1 cellular context compared by ENCODE assay signal in genomic region chr13:27130223-27131015, GRCh38.
TF ChIP-seq lines count a peak whose summit lies in the region.

No MANE protein-coding gene starts in this region.

TF ChIP-seq in GM12878, 131 proteins besides CTCF, POLR2A, EP300 and RAD21 (continued from another document):
- TF ChIP-seq CEBPZ (IDR thresholded peaks at IDR 0.05; ENCODE audit: low read depth, low read length) (no peak), NR2C2 (IDR thresholded peaks at IDR 0.05; ENCODE audit: borderline replicate concordance, control insufficient read depth, insufficient read length, low read depth) (no peak), NR2F1 (conservative IDR thresholded peaks at IDR 0.05) (no peak), ASH2L (IDR thresholded peaks at IDR 0.05; ENCODE audit: borderline replicate concordance, low read depth) (no peak), RUNX3 (IDR thresholded peaks at IDR 0.05; ENCODE audit: low read length) (peak; percentile 48; the same call in 1 of the 2 replicates), CBX3 (IDR thresholded peaks at IDR 0.05; ENCODE audit: borderline replicate concordance, low read depth) (no peak), SMARCA5 (IDR thresholded peaks at IDR 0.05) (0 out of 2 replicates have a peak, but pooled peaks have one; percentile 24), SP1 (IDR thresholded peaks at IDR 0.05; ENCODE audit: low read depth, low read length) (no peak), NRF1 (conservative IDR thresholded peaks at IDR 0.05; ENCODE audit: low read depth, low read length) (no peak)
TF ChIP-seq in GM12878: peak in this region for 2.
